ENCODE assay signal across 22 cellular contexts in genomic region chr2:127652786-127653357, GRCh38. TPM values are rescaled to one million over a fixed set of nuclear protein-coding genes. Genes with fewer than 3 reads are reported as not detected.
DNase-seq lines count a peak whose midpoint lies in the region; ATAC-seq and TF ChIP-seq lines count a peak whose summit lies in the region.
"Had no signal": no experiment of that assay in that cellular context is flagged by ENCODE, and none has a peak within 500 bp of the region (broad histone marks: within the 10 kb centered on the region; RNA-seq: fewer than 3 reads in every experiment).

No MANE protein-coding gene starts in this region.

- 55% methylated on average over 25 of the region's 25 CpGs for WGBS in right cardiac atrium

- H3K4me3 ChIP-seq in right cardiac atrium (ENCODE audit: low read length): no peak overlapping the region
- no peak overlapping the region for H3K4me3 ChIP-seq in rectal smooth muscle tissue (ENCODE audit: low read length)
- no peak overlapping the region for H3K4me3 ChIP-seq in uterus
- H3K4me3 ChIP-seq: GM12878, hepatocyte, right lobe of liver had no signal

- intact Hi-C loops in Right ventricle myocardium inferior (cut with DNase I): no loop called here
- intact Hi-C loops in cardiac septum (cut with DNase I): loop anchor here (5.0 kb wide), 2 partner anchors 126 to 141 kb away; partner anchors contain the start of gene IWS1
- intact Hi-C loops in right cardiac atrium (cut with DNase I): no loop called here
- intact Hi-C loops in uterus (cut with DNase I; ENCODE audit: low total_unique reads): no loop called here

- H3K9me3 ChIP-seq in right cardiac atrium (ENCODE audit: control insufficient read depth, low read length): no peaks in the 10 kb centered on the region
- H3K9me3 ChIP-seq in uterus: no peaks in the 10 kb centered on the region
- H3K9me3 ChIP-seq: right lobe of liver, SK-N-SH had no signal

- no peak for TF ChIP-seq POLR2A in uterus (IDR thresholded peaks at IDR 0.05)

- H3K27me3 ChIP-seq in right cardiac atrium (ENCODE audit: control insufficient read depth, insufficient read depth) (no peaks in the 10 kb centered on the region), rectal smooth muscle tissue (ENCODE audit: control insufficient read depth, insufficient read depth, low read length) (no peaks in the 10 kb centered on the region), uterus (no peaks in the 10 kb centered on the region)
- H3K27me3 ChIP-seq: hepatocyte, right lobe of liver had no signal

- no peak for ATAC-seq in Right ventricle myocardium inferior
- ATAC-seq in right cardiac atrium: no peak
- ATAC-seq: effector memory CD8-positive, alpha-beta T cell; Panc1 had no signal

- H3K9ac ChIP-seq in rectal smooth muscle tissue (ENCODE audit: low read length): no peak overlapping the region
- H3K9ac ChIP-seq: SK-N-SH had no signal

- H3K4me1 ChIP-seq in right cardiac atrium (ENCODE audit: control insufficient read depth, insufficient read depth, low read length) (peaks cover 46% of the 10 kb centered on the region), rectal smooth muscle tissue (ENCODE audit: control insufficient read depth, insufficient read depth, low read length) (peaks cover 89% of the 10 kb centered on the region), uterus (peaks cover 0 to 32% of the 10 kb centered on the region in 2 donors)

- peak overlapping the region; percentile 46 for H3K27ac ChIP-seq in right cardiac atrium (ENCODE audit: low read length)
- H3K27ac ChIP-seq in rectal smooth muscle tissue (ENCODE audit: low read depth, low read length): peak overlapping the region; percentile 99
- H3K27ac ChIP-seq in uterus: peak overlapping the region; percentile 20 to 45
- H3K27ac ChIP-seq: hepatocyte, right lobe of liver had no signal

- no peak for TF ChIP-seq CTCF in uterus (IDR thresholded peaks at IDR 0.05)

- DNase-seq in Right ventricle myocardium inferior (ENCODE audit: missing footprints): peak; percentile 47
- DNase-seq in cardiac septum (ENCODE audit: low spot score): no peak
- peak; percentile 12 to 61 (median 49) for DNase-seq in right cardiac atrium
- no peak for DNase-seq in uterus
- DNase-seq in GM19240 (ENCODE audit: insufficient read length, low spot score): no peak
- DNase-seq in cortex of kidney (lab: John Stamatoyannopoulos, UW): no peak
- no peak for DNase-seq in hippocampal formation (lab: John Stamatoyannopoulos, UW)
- DNase-seq: 8988T; effector memory CD8-positive, alpha-beta T cell; GF-D8; NCI-H1417 treated with DMSO at 0.1 percent for 48 hours; NCI-H2171 treated with DMSO at 0.1 percent for 48 hours; NCI-H774; stimulated activated CD4-positive, alpha-beta T cell treated with anti-CD3 and anti-CD28 coated beads, Interleukin-1b, Interleukin-23, amount 100 ng/mL, for 48 hours had no signal

- H3K36me3 ChIP-seq in rectal smooth muscle tissue (ENCODE audit: control insufficient read depth, insufficient read depth, low read length) (peaks cover 12% of the 10 kb centered on the region), uterus (no peaks in the 10 kb centered on the region)

RNA-seq across cellular contexts. Expression of gene GPR17, which starts 6.9 kb away (rescaled TPM):
- 0.16 TPM for total RNA-seq in Right ventricle myocardium inferior
- total RNA-seq in cardiac septum: 0.19 TPM
- under 1 TPM in 2 of 4 donors, not detected in 2; 0.31 to 0.40 TPM for total RNA-seq in right cardiac atrium
- polyA plus RNA-seq in right cardiac atrium: 4.0 TPM
- total RNA-seq in uterus: under 1 TPM in 1 of 4 donors, not detected in 3; 0.41 TPM
- total RNA-seq: activated T-helper 2 cell treated with anti-CD3 and anti-CD28 coated beads, Interferon-gamma antibody, Interleukin-2, Interleukin-4, amounts not matched to agents 10 μg/mL and 5 μg/mL and 100 μg/mL, durations not matched to agents 14 hours and 24 hours and 36 hours; GM12878; hepatocyte; mesothelial cell of epicardium; right lobe of liver had no signal
- polyA plus RNA-seq: GM12878 had no signal

RNA-seq across cellular contexts. Expression of gene LIMS2, which starts 22.5 kb away (rescaled TPM):
- total RNA-seq in Right ventricle myocardium inferior: 260 TPM
- total RNA-seq in cardiac septum: 207 TPM
- total RNA-seq in right cardiac atrium: 100 to 1,000 TPM; 163 to 224 (median 209) TPM
- polyA plus RNA-seq in right cardiac atrium: 178 TPM
- 100 to 1,000 TPM in 1 of 4 donors, 10 to 100 TPM in 3; 15.8 to 298 (median 66.2) TPM for total RNA-seq in uterus

RNA-seq across cellular contexts. Expression of gene SFT2D3, which starts 48.4 kb away (rescaled TPM):
- total RNA-seq in Right ventricle myocardium inferior (3.1 TPM), cardiac septum (3.1 TPM), right cardiac atrium (1 to 10 TPM; 3.6 to 5.0 (median 4.4) TPM), uterus (10 to 100 TPM in 2 of 4 donors, 1 to 10 TPM in 2; 5.9 to 27.2 (median 11.1) TPM)
- polyA plus RNA-seq in right cardiac atrium: 3.3 TPM

Comparison
In these comparisons a context has a peak if more than half of its experiments do, and no peak if none do; other contexts are left out.
1. DNase-seq: peak in Right ventricle myocardium inferior (single experiment) and right cardiac atrium (3 of 3); none in cardiac septum (single experiment), uterus (0 of 2), GM19240 (single experiment), cortex of kidney (single experiment) and hippocampal formation (0 of 2).
2. H3K27ac ChIP-seq: peak in every context shown above with its lines; median percentile 99 in rectal smooth muscle tissue; 46 in right cardiac atrium; 32 in uterus.